21 cellular contexts compared by ENCODE assay signal in the genomic region with DNA sequence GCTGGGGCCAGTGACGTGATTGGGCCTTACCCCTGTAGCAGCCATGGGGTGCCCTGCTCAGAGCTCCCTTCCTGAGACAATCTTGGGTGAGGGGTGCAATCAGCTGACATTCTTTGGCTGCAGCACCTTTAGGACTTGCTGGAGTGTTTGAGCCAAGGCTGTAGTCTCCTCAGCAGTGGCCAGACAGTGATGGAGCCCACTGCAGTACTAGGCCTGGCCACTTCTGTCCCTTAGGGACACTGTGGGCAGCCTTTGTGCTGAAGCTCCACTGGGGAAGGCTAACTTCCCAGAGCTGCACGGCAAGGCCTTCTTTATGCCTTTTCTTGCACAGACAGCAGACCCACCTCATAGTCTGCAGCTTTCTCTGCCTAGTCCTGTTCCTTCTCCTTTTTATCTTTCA.
A peak's percentile ranks its signal among the peaks of the same experiment; 100 is the strongest.
DNase-seq lines count a peak whose midpoint lies in the region; ATAC-seq and TF ChIP-seq lines count a peak whose summit lies in the region.
"Had no signal": no experiment of that assay in that cellular context is flagged by ENCODE, and none has a peak within 500 bp of the region (broad histone marks: within the 10 kb centered on the region; RNA-seq: fewer than 3 reads in every experiment).

No MANE protein-coding gene starts in this region.

- H3K23ac ChIP-seq in H9 (ENCODE audit: insufficient read length, low read depth, low read length), result no peak overlapping the region

- H2BK12ac ChIP-seq in H9 (ENCODE audit: insufficient read length, low read depth, low read length), result no peak overlapping the region

- no peak overlapping the region for H3K27ac Mint-ChIP-seq in H9
- H3K27ac Mint-ChIP-seq: CD4-positive, alpha-beta memory T cell; IgD-negative memory B cell had no signal

- intact Hi-C loops in Panc1 (cut with micrococcal nuclease; ENCODE audit: unreplicated experiment) (no loop called here), esophagus muscularis mucosa (cut with DNase I) (no loop called here)

- H3K79me2 ChIP-seq in H9 (ENCODE audit: insufficient read depth, low read length), result no peaks in the 10 kb centered on the region

- no peak for TF ChIP-seq CTCF in H9 (conservative IDR thresholded peaks at IDR 0.05)
- TF ChIP-seq CTCF in Panc1 (IDR thresholded peaks at IDR 0.05), result no peak
- no peak for TF ChIP-seq CTCF in esophagus muscularis mucosa (IDR thresholded peaks at IDR 0.05)

- no peaks in the 10 kb centered on the region for H3K79me1 ChIP-seq in H9 (ENCODE audit: insufficient read depth, low read depth, low read length, poor library complexity, severe bottlenecking)

- no peak overlapping the region for H4K5ac ChIP-seq in H9 (ENCODE audit: insufficient read length, low read depth, low read length)

- no peaks in the 10 kb centered on the region for H3K36me3 Mint-ChIP-seq in H9 (ENCODE audit: insufficient read depth in 1 of 3, low read depth in 3 of 3)
- H3K36me3 Mint-ChIP-seq: CD4-positive, alpha-beta memory T cell; IgD-negative memory B cell had no signal

- H3K9me3 ChIP-seq in H9 (ENCODE audit: control insufficient read depth, low read depth, low read length) (no peaks in the 10 kb centered on the region), Panc1 (ENCODE audit: control insufficient read depth, insufficient read depth, low read depth, low read length) (no peaks in the 10 kb centered on the region), esophagus muscularis mucosa (no peaks in the 10 kb centered on the region)
- H3K9me3 ChIP-seq: BLaER1, Caco-2, Peyer's patch had no signal

- no peak overlapping the region for H4K8ac ChIP-seq in H9 (replicated peaks; ENCODE audit: insufficient read length, low read depth, low read length)

- H3K4me1 Mint-ChIP-seq in H9, result no peaks in the 10 kb centered on the region
- H3K4me1 Mint-ChIP-seq: CD4-positive, alpha-beta memory T cell had no signal

- H3K4me2 ChIP-seq in H9 (ENCODE audit: insufficient read depth, insufficient read length, low read length), result no peak overlapping the region
- H3K4me2 ChIP-seq: BLaER1 had no signal

- H3K9ac ChIP-seq in H9 (ENCODE audit: extremely low read depth, insufficient read length, low read length), result no peak overlapping the region
- H3K9ac ChIP-seq: BLaER1 had no signal

- no TSS peak for BruUV-seq in Panc1 (replicated peaks; lab: Mats Ljungman, UMichigan)

- H3K4me3 ChIP-seq in Panc1 (ENCODE audit: low read depth in 2 of 2, low read length in 2 of 2) (no peak overlapping the region), esophagus muscularis mucosa (no peak overlapping the region)
- H3K4me3 ChIP-seq: BLaER1, GM12878, Peyer's patch had no signal

- H3K4ac ChIP-seq in H9 (ENCODE audit: low read depth, low read length), result no peak overlapping the region

- POLR2A ChIA-PET in Panc1 (lab: Charles Lee), result interaction anchor here (0.6 kb wide), 1 partner anchor 170 kb away, joined by 3 read pairs; no protein-coding TSS in a partner anchor

- ATAC-seq in Panc1 (peak; percentile 71), GM19328 (IDR thresholded peaks at IDR 0.05; ENCODE audit: unreplicated experiment) (no peak)
- ATAC-seq: GM12878 had no signal

- H3K27ac ChIP-seq in H9 (ENCODE audit: insufficient read length, low read depth, low read length) (no peak overlapping the region), Panc1 (ENCODE audit: low read length) (no peak overlapping the region), esophagus muscularis mucosa (replicated peaks in 1 of 4) (no peak overlapping the region)
- H3K27ac ChIP-seq: BLaER1, Peyer's patch had no signal

- no peak for TF ChIP-seq EP300 in esophagus muscularis mucosa (IDR thresholded peaks at IDR 0.05)

- H3K36me3 ChIP-seq in Panc1 (ENCODE audit: control insufficient read depth, insufficient read depth, low read length) (no peaks in the 10 kb centered on the region), esophagus muscularis mucosa (no peaks in the 10 kb centered on the region)
- H3K36me3 ChIP-seq: BLaER1, Peyer's patch had no signal

- H3K27me3 ChIP-seq in H9 (ENCODE audit: insufficient read depth, low read length) (no peaks in the 10 kb centered on the region), Panc1 (ENCODE audit: control insufficient read depth, insufficient read depth, low read length) (no peaks in the 10 kb centered on the region), esophagus muscularis mucosa (no peaks in the 10 kb centered on the region)
- H3K27me3 ChIP-seq: BLaER1, Peyer's patch had no signal

- no peak overlapping the region for H3K18ac ChIP-seq in H9 (ENCODE audit: insufficient read length, low read depth, low read length)

- H2BK120ac ChIP-seq in H9 (ENCODE audit: low read depth, low read length, poor library complexity, severe bottlenecking), result no peak overlapping the region

- no peaks in the 10 kb centered on the region for H3K9me3 Mint-ChIP-seq in H9

- no peak overlapping the region for H2AK5ac ChIP-seq in H9 (ENCODE audit: insufficient read length, low read length)

- H3K4me1 ChIP-seq in H9 (ENCODE audit: insufficient read depth, low read length), result no peaks in the 10 kb centered on the region
- H3K4me1 ChIP-seq in Panc1 (ENCODE audit: control insufficient read depth, insufficient read depth, low read length), result no peaks in the 10 kb centered on the region
- H3K4me1 ChIP-seq in esophagus muscularis mucosa, result peaks cover 0 to 7% (median 2%) of the 10 kb centered on the region in 4 donors
- H3K4me1 ChIP-seq: BLaER1, Caco-2, Peyer's patch had no signal

- H2BK20ac ChIP-seq in H9 (ENCODE audit: low read depth, low read length, poor library complexity, severe bottlenecking), result no peak overlapping the region

- no peak overlapping the region for H3T11ph ChIP-seq in H9 (ENCODE audit: low read length)

- no CpG with 5 or more reads among the region's 2 CpGs for WGBS in H9 (ENCODE audit: extremely low coverage, insufficient read length, low lambda C conversion rate)
- 67% methylated on average over 2 of the region's 2 CpGs for WGBS in esophagus muscularis mucosa

- H2BK5ac ChIP-seq in H9 (ENCODE audit: insufficient read length, low read length), result no peak overlapping the region

- no peaks in the 10 kb centered on the region for H4K20me1 ChIP-seq in H9 (ENCODE audit: control insufficient read depth, insufficient read depth, insufficient read length)
- H4K20me1 ChIP-seq: BLaER1 had no signal

- no peak overlapping the region for H2AFZ ChIP-seq in H9 (ENCODE audit: low read length)

- H3K4me3 Mint-ChIP-seq in H9, result no peak overlapping the region
- H3K4me3 Mint-ChIP-seq: CD4-positive, alpha-beta memory T cell; IgD-negative memory B cell had no signal

- CTCF ChIA-PET in Panc1 (lab: Charles Lee), result no interaction called here

- H3K56ac ChIP-seq in H9 (ENCODE audit: insufficient read length, low read depth, low read length), result no peak overlapping the region

- DNase-seq in H9, result no peak
- DNase-seq in Panc1 (ENCODE audit: low read depth, low spot score), result no peak
- DNase-seq in esophagus muscularis mucosa (ENCODE audit: extremely low spot score), result peak; percentile 64
- peak; percentile 15 for DNase-seq in ureter (ENCODE audit: low spot score)
- DNase-seq in stimulated activated CD4-positive, alpha-beta T cell treated with anti-CD3 and anti-CD28 coated beads, Interleukin-1b, Interleukin-23, amount 100 ng/mL, for 48 hours, result no peak
- DNase-seq in HT-29 (ENCODE audit: low spot score), result no peak
- DNase-seq: ACHN; Caco-2; CD4-positive, alpha-beta memory T cell; DMS 273 treated with DMSO at 0.1 percent for 48 hours; DND-41; HCEC 1CT; Karpas-422; NCI-H187; NCI-H2227 treated with DMSO at 0.1 percent for 48 hours; NCI-H510A; Peyer's patch had no signal

- H3K14ac ChIP-seq in H9 (ENCODE audit: insufficient read depth, low read length), result peak overlapping the region; percentile 25; the same call in 1 of the 2 replicates

- H2BK15ac ChIP-seq in H9 (ENCODE audit: low read depth, low read length), result no peak overlapping the region

- H4K91ac ChIP-seq in H9 (ENCODE audit: insufficient read length, low read depth, low read length), result no peak overlapping the region

- in situ Hi-C loops in Panc1 (cut with HindIII; ENCODE audit: low pct_unique_long_range_greater_than_20kb, low sequenced_read_pairs), result no loop called here

- no peak for TF ChIP-seq POLR2A in esophagus muscularis mucosa (IDR thresholded peaks at IDR 0.05; ENCODE audit: low read depth)

- H3K23me2 ChIP-seq in H9 (ENCODE audit: insufficient read length, low read depth, low read length, poor library complexity, severe bottlenecking), result no peaks in the 10 kb centered on the region

- no peaks in the 10 kb centered on the region; the same call in 1 of the 2 replicates for H3K27me3 Mint-ChIP-seq in H9 (ENCODE audit: low read depth)
- H3K27me3 Mint-ChIP-seq: IgD-negative memory B cell had no signal

Comparison
In these comparisons a context has a peak if more than half of its experiments do, and no peak if none do; other contexts are left out.
1. DNase-seq: peak in esophagus muscularis mucosa (single experiment) and ureter (single experiment); none in H9 (single experiment), Panc1 (single experiment), stimulated activated CD4-positive, alpha-beta T cell treated with anti-CD3 and anti-CD28 coated beads, Interleukin-1b, Interleukin-23, amount 100 ng/mL, for 48 hours (single experiment) and HT-29 (single experiment).